In genomic region chr9:131112374-131113159, GRCh38 we compare ENCODE assay signal across 18 cellular contexts. TPM values are rescaled to one million over a fixed set of nuclear protein-coding genes. Genes with fewer than 3 reads are reported as not detected.
DNase-seq lines count a peak whose midpoint lies in the region; ATAC-seq and TF ChIP-seq lines count a peak whose summit lies in the region.
"Had no signal": no experiment of that assay in that cellular context is flagged by ENCODE, and none has a peak within 500 bp of the region (broad histone marks: within the 10 kb centered on the region; RNA-seq: fewer than 3 reads in every experiment).

No MANE protein-coding gene starts in this region.

- H3K27ac ChIP-seq in RWPE2 (ENCODE audit: poor library complexity, severe bottlenecking) = peak overlapping the region; percentile 21
- H3K27ac ChIP-seq in neural progenitor cell = no peak overlapping the region
- H3K27ac ChIP-seq: pancreas, stomach had no signal

- in situ Hi-C loops in ACHN (cut with HindIII; ENCODE audit: low pct_ligation_motif_present, low pct_unique_long_range_greater_than_20kb, low sequenced_read_pairs) = no loop called here

- H3F3A ChIP-seq in neural progenitor cell (ENCODE audit: low read depth) = peaks cover 32% of the 10 kb centered on the region

- DNase-seq in ACHN = peak; percentile 71
- DNase-seq in RWPE2 (ENCODE audit: low spot score) = peak; percentile 61
- no peak for DNase-seq in neural progenitor cell (ENCODE audit: low spot score)
- DNase-seq in UCSD-AML1 (lab: John Stamatoyannopoulos, UW; ENCODE audit: unreplicated experiment) = no peak
- no peak for DNase-seq in activated CD4-positive, alpha-beta T cell treated with anti-CD3 and anti-CD28 coated beads, Interleukin-2, amount 10 ng/mL, durations not matched to agents 24 days and 14 days
- DNase-seq: activated CD4-positive, CD25-positive, alpha-beta regulatory T cell; activated naive CD4-positive, alpha-beta T cell; effector memory CD4-positive, alpha-beta T cell; immature natural killer cell; NCI-H2029; stimulated activated CD4-positive, alpha-beta T cell treated with anti-CD3 and anti-CD28 coated beads, Interleukin-12 subunit alpha, Interleukin-12 subunit beta, amount 100 ng/mL, for 4 hours; stomach; SW 1271 had no signal

- H4K20me1 ChIP-seq in neural progenitor cell (ENCODE audit: low read depth) = no peaks in the 10 kb centered on the region

- peaks cover 27% of the 10 kb centered on the region for H3K4me1 Mint-ChIP-seq in neural progenitor cell
- no peaks in the 10 kb centered on the region for H3K4me1 Mint-ChIP-seq in activated CD4-positive, alpha-beta T cell treated with anti-CD3 and anti-CD28 coated beads, Interleukin-2, amount 10 ng/mL, durations not matched to agents 24 days and 14 days
- H3K4me1 Mint-ChIP-seq: CD8-positive, alpha-beta memory T cell; immature natural killer cell had no signal

- H3K9me3 Mint-ChIP-seq in neural progenitor cell = no peaks in the 10 kb centered on the region
- H3K9me3 Mint-ChIP-seq in activated CD4-positive, alpha-beta T cell treated with anti-CD3 and anti-CD28 coated beads, Interleukin-2, amount 10 ng/mL, durations not matched to agents 24 days and 14 days = no peaks in the 10 kb centered on the region
- H3K9me3 Mint-ChIP-seq: CD8-positive, alpha-beta memory T cell; immature natural killer cell had no signal

- no peak overlapping the region for H3K9ac ChIP-seq in neural progenitor cell

- peak overlapping the region; percentile 33 for H3K4me3 Mint-ChIP-seq in neural progenitor cell
- no peak overlapping the region for H3K4me3 Mint-ChIP-seq in activated CD4-positive, alpha-beta T cell treated with anti-CD3 and anti-CD28 coated beads, Interleukin-2, amount 10 ng/mL, durations not matched to agents 24 days and 14 days
- H3K4me3 Mint-ChIP-seq: CD8-positive, alpha-beta memory T cell; immature natural killer cell had no signal

- H3K79me2 ChIP-seq in neural progenitor cell (ENCODE audit: low read depth) = no peaks in the 10 kb centered on the region

- H3K4me3 ChIP-seq in RWPE2 (ENCODE audit: severe bottlenecking) (no peak overlapping the region), neural progenitor cell (no peak overlapping the region)
- H3K4me3 ChIP-seq: pancreas, stomach had no signal

- peaks cover 8% of the 10 kb centered on the region for H3K36me3 Mint-ChIP-seq in neural progenitor cell
- no peaks in the 10 kb centered on the region for H3K36me3 Mint-ChIP-seq in activated CD4-positive, alpha-beta T cell treated with anti-CD3 and anti-CD28 coated beads, Interleukin-2, amount 10 ng/mL, durations not matched to agents 24 days and 14 days (ENCODE audit: low read depth)
- H3K36me3 Mint-ChIP-seq: CD8-positive, alpha-beta memory T cell; immature natural killer cell had no signal

- H2AFZ ChIP-seq in neural progenitor cell (replicated peaks) = no peak overlapping the region

- H3K27me3 Mint-ChIP-seq in neural progenitor cell (ENCODE audit: insufficient read depth, low read depth) = peaks cover 7% of the 10 kb centered on the region
- peaks cover 2% of the 10 kb centered on the region for H3K27me3 Mint-ChIP-seq in activated CD4-positive, alpha-beta T cell treated with anti-CD3 and anti-CD28 coated beads, Interleukin-2, amount 10 ng/mL, durations not matched to agents 24 days and 14 days

- TF ChIP-seq CTCF in RWPE2 (IDR thresholded peaks at IDR 0.05; ENCODE audit: poor library complexity, severe bottlenecking) (no peak), neural progenitor cell (IDR thresholded peaks at IDR 0.05) (no peak)

- ATAC-seq in RWPE2 (ENCODE audit: low read depth) = peak; percentile 75
- ATAC-seq in esophagus mucosa = peak; percentile 58
- no peak for ATAC-seq in GM18520 (IDR thresholded peaks at IDR 0.05; ENCODE audit: unreplicated experiment)
- no peak for ATAC-seq in HG02571 (IDR thresholded peaks at IDR 0.05; ENCODE audit: unreplicated experiment)
- ATAC-seq: pancreas had no signal

- peak overlapping the region; percentile 75 for H3K27ac Mint-ChIP-seq in neural progenitor cell
- no peak overlapping the region for H3K27ac Mint-ChIP-seq in activated CD4-positive, alpha-beta T cell treated with anti-CD3 and anti-CD28 coated beads, Interleukin-2, amount 10 ng/mL, durations not matched to agents 24 days and 14 days
- H3K27ac Mint-ChIP-seq: CD8-positive, alpha-beta memory T cell; immature natural killer cell had no signal

- no peaks in the 10 kb centered on the region for H3K27me3 ChIP-seq in RWPE2 (ENCODE audit: insufficient read depth, poor library complexity, severe bottlenecking)
- no peaks in the 10 kb centered on the region for H3K27me3 ChIP-seq in neural progenitor cell
- H3K27me3 ChIP-seq: pancreas had no signal

- H3K4me1 ChIP-seq in RWPE2 (ENCODE audit: insufficient read depth, poor library complexity, severe bottlenecking) (peaks cover 9% of the 10 kb centered on the region), neural progenitor cell (peaks cover 18% of the 10 kb centered on the region)
- H3K4me1 ChIP-seq: pancreas, stomach had no signal

- H3K9me3 ChIP-seq in RWPE2 (ENCODE audit: severe bottlenecking) (peaks cover 8% of the 10 kb centered on the region), neural progenitor cell (ENCODE audit: low read depth) (no peaks in the 10 kb centered on the region)
- H3K9me3 ChIP-seq: pancreas, stomach had no signal

- intact Hi-C loops in activated CD4-positive, alpha-beta T cell treated with anti-CD3 and anti-CD28 coated beads, Interleukin-2, amount 10 ng/mL, durations not matched to agents 24 days and 14 days (cut with micrococcal nuclease) = no loop called here

- H3K4me2 ChIP-seq in neural progenitor cell = peak overlapping the region; percentile 65

- H3K36me3 ChIP-seq in RWPE2 (ENCODE audit: low read depth) (no peaks in the 10 kb centered on the region), neural progenitor cell (no peaks in the 10 kb centered on the region)
- H3K36me3 ChIP-seq: pancreas, stomach had no signal

RNA-seq across cellular contexts. Expression of gene NUP214, which starts 12.8 kb away (rescaled TPM):
- total RNA-seq in esophagus mucosa (40.5 TPM), neural progenitor cell (ENCODE audit: low replicate concordance) (21.1 and 37.6 TPM in 2 replicates)
- total RNA-seq in activated CD4-positive, alpha-beta T cell treated with anti-CD3 and anti-CD28 coated beads, Interleukin-2, amount 10 ng/mL, durations not matched to agents 24 days and 14 days = 77.7 and 79.2 TPM in 2 replicates

RNA-seq across cellular contexts. Expression of gene AIF1L, which starts 16.2 kb away (rescaled TPM):
- total RNA-seq in esophagus mucosa = 63.3 TPM
- 69.0 and 95.1 TPM in 2 replicates for total RNA-seq in neural progenitor cell (ENCODE audit: low replicate concordance)
- total RNA-seq in activated CD4-positive, alpha-beta T cell treated with anti-CD3 and anti-CD28 coated beads, Interleukin-2, amount 10 ng/mL, durations not matched to agents 24 days and 14 days = 0.59 and 0.72 TPM in 2 replicates

Comparison
In these comparisons a context has a peak if more than half of its experiments do, and no peak if none do; other contexts are left out.
1. DNase-seq: peak in ACHN (single experiment) and RWPE2 (single experiment); none in neural progenitor cell (single experiment), UCSD-AML1 (single experiment) and activated CD4-positive, alpha-beta T cell treated with anti-CD3 and anti-CD28 coated beads, Interleukin-2, amount 10 ng/mL, durations not matched to agents 24 days and 14 days (single experiment).
2. ATAC-seq: peak in RWPE2 (single experiment) and esophagus mucosa (single experiment); none in GM18520 (single experiment) and HG02571 (single experiment).
3. RNA of gene AIF1L, which starts 16.2 kb away (total RNA-seq): 69.0 to 95.1 TPM in neural progenitor cell and 63.3 TPM in esophagus mucosa (single experiment); 0.59 to 0.72 TPM in activated CD4-positive, alpha-beta T cell treated with anti-CD3 and anti-CD28 coated beads, Interleukin-2, amount 10 ng/mL, durations not matched to agents 24 days and 14 days; every median in the first group is over 10 times any median in the second.